Comparison of ENCODE assay signal across 8 cellular contexts in the genomic region with DNA sequence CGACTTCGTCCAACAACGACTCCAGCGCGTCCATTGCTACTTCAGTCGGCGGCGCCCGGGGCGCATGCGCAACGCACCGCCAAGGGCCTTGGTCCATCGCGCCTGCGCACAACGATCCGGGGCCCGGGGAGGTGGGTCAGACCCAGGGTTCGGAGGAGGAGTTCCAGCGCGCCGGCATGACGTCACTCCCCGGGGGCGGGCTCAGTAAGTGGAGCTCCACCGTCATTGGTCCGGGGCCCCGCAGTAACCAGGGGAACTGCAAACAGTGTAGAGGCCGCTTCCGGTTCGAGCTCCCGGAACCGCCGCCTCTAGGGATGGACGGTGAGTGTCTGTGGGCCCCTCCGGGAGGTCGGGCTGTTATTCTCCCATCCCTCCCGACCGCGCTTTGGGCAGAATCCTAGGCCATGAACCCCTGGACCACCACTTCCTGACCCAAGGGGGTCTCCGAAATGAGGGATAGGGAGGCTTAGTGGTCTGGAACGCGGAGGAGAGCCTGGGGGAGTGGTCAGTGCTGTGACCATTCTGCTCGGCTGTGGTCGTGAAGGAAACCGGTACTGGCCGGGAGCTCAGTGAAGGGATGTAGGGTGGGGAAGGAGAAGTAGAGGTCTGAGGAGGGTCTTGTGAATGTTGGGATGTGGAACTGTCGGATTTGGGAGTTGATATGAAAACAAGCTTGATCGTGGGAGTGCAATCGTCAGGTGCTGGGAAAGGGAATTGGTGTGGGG. TPM values are rescaled to one million over a fixed set of nuclear protein-coding genes. Genes with fewer than 3 reads are reported as not detected.
DNase-seq lines count a peak whose midpoint lies in the region; ATAC-seq and TF ChIP-seq lines count a peak whose summit lies in the region.

A gene with protein sequence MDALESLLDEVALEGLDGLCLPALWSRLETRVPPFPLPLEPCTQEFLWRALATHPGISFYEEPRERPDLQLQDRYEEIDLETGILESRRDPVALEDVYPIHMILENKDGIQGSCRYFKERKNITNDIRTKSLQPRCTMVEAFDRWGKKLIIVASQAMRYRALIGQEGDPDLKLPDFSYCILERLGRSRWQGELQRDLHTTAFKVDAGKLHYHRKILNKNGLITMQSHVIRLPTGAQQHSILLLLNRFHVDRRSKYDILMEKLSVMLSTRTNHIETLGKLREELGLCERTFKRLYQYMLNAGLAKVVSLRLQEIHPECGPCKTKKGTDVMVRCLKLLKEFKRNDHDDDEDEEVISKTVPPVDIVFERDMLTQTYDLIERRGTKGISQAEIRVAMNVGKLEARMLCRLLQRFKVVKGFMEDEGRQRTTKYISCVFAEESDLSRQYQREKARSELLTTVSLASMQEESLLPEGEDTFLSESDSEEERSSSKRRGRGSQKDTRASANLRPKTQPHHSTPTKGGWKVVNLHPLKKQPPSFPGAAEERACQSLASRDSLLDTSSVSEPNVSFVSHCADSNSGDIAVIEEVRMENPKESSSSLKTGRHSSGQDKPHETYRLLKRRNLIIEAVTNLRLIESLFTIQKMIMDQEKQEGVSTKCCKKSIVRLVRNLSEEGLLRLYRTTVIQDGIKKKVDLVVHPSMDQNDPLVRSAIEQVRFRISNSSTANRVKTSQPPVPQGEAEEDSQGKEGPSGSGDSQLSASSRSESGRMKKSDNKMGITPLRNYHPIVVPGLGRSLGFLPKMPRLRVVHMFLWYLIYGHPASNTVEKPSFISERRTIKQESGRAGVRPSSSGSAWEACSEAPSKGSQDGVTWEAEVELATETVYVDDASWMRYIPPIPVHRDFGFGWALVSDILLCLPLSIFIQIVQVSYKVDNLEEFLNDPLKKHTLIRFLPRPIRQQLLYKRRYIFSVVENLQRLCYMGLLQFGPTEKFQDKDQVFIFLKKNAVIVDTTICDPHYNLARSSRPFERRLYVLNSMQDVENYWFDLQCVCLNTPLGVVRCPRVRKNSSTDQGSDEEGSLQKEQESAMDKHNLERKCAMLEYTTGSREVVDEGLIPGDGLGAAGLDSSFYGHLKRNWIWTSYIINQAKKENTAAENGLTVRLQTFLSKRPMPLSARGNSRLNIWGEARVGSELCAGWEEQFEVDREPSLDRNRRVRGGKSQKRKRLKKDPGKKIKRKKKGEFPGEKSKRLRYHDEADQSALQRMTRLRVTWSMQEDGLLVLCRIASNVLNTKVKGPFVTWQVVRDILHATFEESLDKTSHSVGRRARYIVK (N-terminal part only) (minus strand): TSS at position 57 of the 725 bp plus-strand sequence. CDS start 23 bp downstream, at position 34.
A gene (plus strand): TSS at position 288 of the 725 bp plus-strand sequence. CDS start 27 bp downstream, at position 315.

- H3K9me3 Mint-ChIP-seq in GM23338 (no peaks in the 10 kb centered on the region; the same call in 2 of the 3 replicates), natural killer cell (no peaks in the 10 kb centered on the region)

- H3K9ac ChIP-seq in fibroblast of lung (ENCODE audit: insufficient read depth, low read length) = peak within 1 kb of the TSS; percentile 89

- H3K9me2 ChIP-seq in DOHH2 (replicated peaks; ENCODE audit: control insufficient read depth, low read length) = no peaks in the 10 kb centered on the region
- no peaks in the 10 kb centered on the region for H3K9me2 ChIP-seq in GM23338 (ENCODE audit: insufficient read depth)

- no peak for TF ChIP-seq CTCF in DOHH2 (IDR thresholded peaks at IDR 0.05; ENCODE audit: low read depth, low read length, poor library complexity, severe bottlenecking)
- TF ChIP-seq CTCF in GM23338 (conservative IDR thresholded peaks at IDR 0.05; ENCODE audit: low read depth in 2 of 2) = no peak
- no peak for TF ChIP-seq CTCF in fibroblast of lung (conservative IDR thresholded peaks at IDR 0.05 in 1 of 2, IDR thresholded peaks at IDR 0.05 in 1 of 2; ENCODE audit: low read depth in 1 of 2, low read length in 2 of 2)
- TF ChIP-seq CTCF in natural killer cell (IDR thresholded peaks at IDR 0.05) = no peak

- DNase-seq in GM23338 (ENCODE audit: low spot score) (peak; percentile 99), LHCN-M2 (ENCODE audit: low read depth) (peak; percentile 98), RPMI8226 (peak; percentile 100), fibroblast of lung (ENCODE audit: low read depth in 2 of 2) (peak; percentile 96 to 98), natural killer cell (peak; percentile 100)
- peak; percentile 100 for DNase-seq in activated T-helper 1 cell treated with anti-CD3 and anti-CD28 coated beads, Interleukin-2, amount 50 U/mL, for 16 hours (ENCODE audit: low read depth in 1 of 2, low spot score in 1 of 2)
- DNase-seq in stimulated activated naive CD4-positive, alpha-beta T cell treated with Interleukin-2 at 50 U/mL for 16 hours (lab: John Stamatoyannopoulos, UW) = peak; percentile 100

- no peak within 1 kb of the TSS for H3K27ac ChIP-seq in DOHH2 (ENCODE audit: low read depth, low read length)
- H3K27ac ChIP-seq in GM23338 (ENCODE audit: low read depth) = no peak within 1 kb of the TSS
- H3K27ac ChIP-seq in fibroblast of lung (ENCODE audit: insufficient read depth, low read length) = peak within 1 kb of the TSS; percentile 94

- H3K4me2 ChIP-seq in DOHH2 (ENCODE audit: low read length) (peak within 1 kb of the TSS; percentile 82), GM23338 (peak within 1 kb of the TSS; percentile 96), fibroblast of lung (ENCODE audit: extremely low read depth, insufficient read depth, low read length) (peak within 1 kb of the TSS; percentile 74)

- H3F3A ChIP-seq in DOHH2 (ENCODE audit: control insufficient read depth, insufficient read depth) (no peaks in the 10 kb centered on the region), GM23338 (replicated peaks; ENCODE audit: low read depth) (no peaks in the 10 kb centered on the region)

- H3K9me3 ChIP-seq in DOHH2 (ENCODE audit: control insufficient read depth, insufficient read depth, low read length) = no peaks in the 10 kb centered on the region
- no peaks in the 10 kb centered on the region for H3K9me3 ChIP-seq in fibroblast of lung (ENCODE audit: control insufficient read depth, insufficient read depth, low read depth, low read length)

- H3K36me3 ChIP-seq in DOHH2 (ENCODE audit: control insufficient read depth, low read length) = peaks cover 6% of the 10 kb centered on the region
- H3K36me3 ChIP-seq in GM23338 (ENCODE audit: insufficient read depth) = no peaks in the 10 kb centered on the region
- no peaks in the 10 kb centered on the region for H3K36me3 ChIP-seq in fibroblast of lung (ENCODE audit: control insufficient read depth, insufficient read depth, low read length)

- H3K4me3 Mint-ChIP-seq in GM23338 (peak within 1 kb of the TSS; percentile 100), natural killer cell (peak within 1 kb of the TSS; percentile 99)

- H4K20me1 ChIP-seq in DOHH2 (ENCODE audit: control insufficient read depth, insufficient read depth, low read depth, low read length) = peaks cover 9% of the 10 kb centered on the region; the same call in 1 of the 2 replicates
- H4K20me1 ChIP-seq in GM23338 (replicated peaks; ENCODE audit: insufficient read depth) = peaks cover 32% of the 10 kb centered on the region
- peaks cover 4% of the 10 kb centered on the region for H4K20me1 ChIP-seq in fibroblast of lung (ENCODE audit: control insufficient read depth, extremely low read depth, insufficient read depth, low read length)

- H3K4me1 Mint-ChIP-seq in GM23338 (peaks cover 8% of the 10 kb centered on the region; the same call in 2 of the 3 replicates), natural killer cell (peaks cover 49 to 51% of the 10 kb centered on the region in 2 donors)

- H2AFZ ChIP-seq in GM23338 (peak within 1 kb of the TSS; percentile 94), fibroblast of lung (ENCODE audit: low read length) (peak within 1 kb of the TSS; percentile 85)

- H3K79me2 ChIP-seq in DOHH2 (ENCODE audit: control insufficient read depth, low read length) (peaks cover 34% of the 10 kb centered on the region), GM23338 (replicated peaks; ENCODE audit: insufficient read depth) (peaks cover 59% of the 10 kb centered on the region), fibroblast of lung (ENCODE audit: control insufficient read depth, insufficient read depth, low read length) (peaks cover 42% of the 10 kb centered on the region)

- peak within 1 kb of the TSS; percentile 97 for H3K4me3 ChIP-seq in DOHH2 (ENCODE audit: low read length)
- peak within 1 kb of the TSS; percentile 91 for H3K4me3 ChIP-seq in GM23338
- peak within 1 kb of the TSS; percentile 68 to 98 (median 87) for H3K4me3 ChIP-seq in fibroblast of lung (replicated peaks in 1 of 4; ENCODE audit: control extremely low read depth in 1 of 4, insufficient read depth in 1 of 4, low read depth in 3 of 4, low read length in 4 of 4)

- H3K27ac Mint-ChIP-seq in GM23338 (peak within 1 kb of the TSS; percentile 96), natural killer cell (peak within 1 kb of the TSS; percentile 99 to 100)

- H3K27me3 ChIP-seq in DOHH2 (ENCODE audit: control insufficient read depth, low read length) (no peaks in the 10 kb centered on the region), GM23338 (ENCODE audit: insufficient read depth) (no peaks in the 10 kb centered on the region), fibroblast of lung (ENCODE audit: control insufficient read depth, insufficient read depth, low read length) (no peaks in the 10 kb centered on the region)

- H3K27me3 Mint-ChIP-seq in GM23338 (ENCODE audit: insufficient read depth, low read depth, poor library complexity) (peaks cover 5% of the 10 kb centered on the region), natural killer cell (ENCODE audit: low read depth in 2 of 2) (no peaks in the 10 kb centered on the region)

- peak; percentile 99 for ATAC-seq in GM23338
- ATAC-seq in natural killer cell = peak; percentile 98 to 100 (median 99)

- peaks cover 11% of the 10 kb centered on the region for H3K36me3 Mint-ChIP-seq in GM23338 (ENCODE audit: low read depth)
- H3K36me3 Mint-ChIP-seq in natural killer cell = no peaks in the 10 kb centered on the region

- peaks cover 17% of the 10 kb centered on the region for H3K4me1 ChIP-seq in DOHH2 (ENCODE audit: control insufficient read depth, low read length)
- peaks cover 8% of the 10 kb centered on the region for H3K4me1 ChIP-seq in GM23338 (ENCODE audit: insufficient read depth)
- H3K4me1 ChIP-seq in fibroblast of lung (ENCODE audit: control insufficient read depth, extremely low read depth, insufficient read depth, low read length) = peaks cover 10% of the 10 kb centered on the region

- intact Hi-C loops in natural killer cell (cut with micrococcal nuclease) = no loop called here

RNA-seq across cellular contexts. Expression of the first gene that starts in this region (rescaled TPM):
- 138 and 141 TPM in 2 replicates for total RNA-seq in GM23338 (2014; rRNA removed; shearing (Covaris generic))
- polyA plus RNA-seq in GM23338 (2016; fragmentation: Nextera tagmentation; extraction: Ambion mirVana) (78.5 and 90.6 TPM in 2 replicates), fibroblast of lung (20.1 and 34.1 TPM in 2 replicates)
- total RNA-seq in LHCN-M2 (2014; rRNA removed) (70.9 and 77.5 TPM in 2 replicates), fibroblast of lung (61.6 and 75.3 TPM in 2 replicates), natural killer cell (100 to 1,000 TPM; 111 to 160 (median 125) TPM)
- 39.3 TPM for polyA plus RNA-seq in LHCN-M2 (2012)
- 30.8 and 46.9 TPM in 2 replicates for polyA plus RNA-seq in fibroblast of lung (2012)
- 188 and 251 TPM in 2 replicates for polyA minus RNA-seq in fibroblast of lung (ENCODE audit: low replicate concordance)

RNA-seq across cellular contexts. Expression of the second gene that starts in this region (rescaled TPM):
- 6.6 and 11.8 TPM in 2 replicates for total RNA-seq in GM23338 (2014; rRNA removed; shearing (Covaris generic))
- polyA plus RNA-seq in GM23338 (2016; fragmentation: Nextera tagmentation; extraction: Ambion mirVana) (7.0 and 8.6 TPM in 2 replicates), fibroblast of lung (11.4 and 14.6 TPM in 2 replicates)
- total RNA-seq in LHCN-M2 (2014; rRNA removed) (8.6 and 11.7 TPM in 2 replicates), fibroblast of lung (16.9 and 22.8 TPM in 2 replicates), natural killer cell (10 to 100 TPM; 32.6 to 38.4 (median 32.7) TPM)
- 9.6 TPM for polyA plus RNA-seq in LHCN-M2 (2012)
- polyA plus RNA-seq in fibroblast of lung (2012) = 10.8 and 10.9 TPM in 2 replicates
- polyA minus RNA-seq in fibroblast of lung (ENCODE audit: low replicate concordance) = 32.6 and 71.1 TPM in 2 replicates
